Comparison of ENCODE assay signal across 11 cellular contexts in the genomic region with DNA sequence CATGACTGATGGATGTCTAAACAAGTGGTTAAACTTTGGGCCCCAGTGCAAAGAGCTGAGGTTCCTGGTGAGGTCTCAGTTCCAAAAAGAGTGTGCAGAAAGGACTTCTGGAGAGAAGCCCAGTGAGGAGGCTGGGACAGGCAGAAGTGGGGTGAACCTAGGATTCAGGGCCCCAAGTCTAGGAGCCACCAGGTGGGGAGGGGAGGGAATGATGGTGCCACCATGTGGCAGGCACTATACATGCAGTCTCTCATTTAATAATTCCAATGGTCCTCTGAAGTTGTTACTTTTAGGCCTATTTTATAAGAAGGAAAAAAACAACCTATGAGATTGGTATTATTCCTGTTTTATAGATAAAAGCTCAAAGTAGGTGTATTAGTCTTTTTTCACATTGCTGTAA.
DNase-seq lines count a peak whose midpoint lies in the region; ATAC-seq and TF ChIP-seq lines count a peak whose summit lies in the region.
"Had no signal": no experiment of that assay in that cellular context is flagged by ENCODE, and none has a peak within 500 bp of the region (broad histone marks: within the 10 kb centered on the region; RNA-seq: fewer than 3 reads in every experiment).

No MANE protein-coding gene starts in this region.

- no peaks in the 10 kb centered on the region for H3K4me1 Mint-ChIP-seq in osteocyte (ENCODE audit: unreplicated experiment)

- peak; percentile 74 for ATAC-seq in HG03103 (IDR thresholded peaks at IDR 0.05; ENCODE audit: low read depth, unreplicated experiment)
- ATAC-seq: heart right ventricle had no signal

- no peak overlapping the region for H3K27ac ChIP-seq in VCaP
- H3K27ac ChIP-seq: heart right ventricle, skin epidermis had no signal

- no peaks in the 10 kb centered on the region for H3K9me3 Mint-ChIP-seq in osteocyte (ENCODE audit: unreplicated experiment)

- H3K27me3 Mint-ChIP-seq in osteocyte (ENCODE audit: unreplicated experiment): no peaks in the 10 kb centered on the region

- H3K36me3 Mint-ChIP-seq in osteocyte (ENCODE audit: unreplicated experiment): no peaks in the 10 kb centered on the region

- peak; percentile 14 for DNase-seq in DMS 273 (lab: John Stamatoyannopoulos, UW; ENCODE audit: unreplicated experiment)
- no peak for DNase-seq in DMS 273 treated with DMSO at 0.1 percent for 48 hours (lab: John Stamatoyannopoulos, UW)
- DNase-seq in osteocyte (ENCODE audit: extremely low spot score, unreplicated experiment): no peak
- DNase-seq in GM19240 (ENCODE audit: insufficient read length, low spot score): no peak
- DNase-seq in NK-92 (lab: John Stamatoyannopoulos, UW; ENCODE audit: unreplicated experiment): no peak
- DNase-seq in SHP77 treated with DMSO at 0.1 percent for 48 hours (lab: John Stamatoyannopoulos, UW): no peak
- DNase-seq: heart right ventricle, NCI-H510A treated with DMSO at 0.1 percent for 48 hours had no signal

- H3K4me3 Mint-ChIP-seq in osteocyte (ENCODE audit: unreplicated experiment): no peak overlapping the region

- H3K27ac Mint-ChIP-seq in osteocyte (ENCODE audit: unreplicated experiment): no peak overlapping the region

- peak; percentile 35; the same call in 1 of the 2 replicates for TF ChIP-seq CTCF in VCaP (conservative IDR thresholded peaks at IDR 0.05)
- TF ChIP-seq CTCF in osteocyte (IDR thresholded peaks at IDR 0.05): peak; percentile 25
